Comparison of ENCODE assay signal across 37 cellular contexts in the genomic region with DNA sequence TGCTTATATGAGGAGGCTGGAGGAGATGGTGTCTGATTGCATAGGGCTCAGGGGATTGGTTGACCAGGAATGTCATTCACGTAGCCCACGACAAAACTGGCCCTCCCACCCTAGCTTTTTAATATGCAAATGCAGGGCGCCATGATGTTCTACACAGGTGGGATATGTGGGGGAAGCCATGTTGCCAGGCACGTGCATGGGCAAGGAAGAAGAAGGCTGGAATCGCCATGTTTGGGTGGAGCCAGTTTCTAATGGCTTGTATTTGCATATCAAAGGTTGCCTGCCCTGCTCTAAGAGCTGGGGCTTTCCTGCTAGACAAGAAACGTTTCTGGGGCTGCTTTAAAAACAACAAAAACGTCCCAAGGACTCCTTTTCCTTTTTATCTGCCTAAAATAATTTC. TPM values are rescaled to one million over a fixed set of nuclear protein-coding genes. Genes with fewer than 3 reads are reported as not detected.
"Had no signal": no experiment of that assay in that cellular context is flagged by ENCODE, and none has a peak within 500 bp of the region (broad histone marks: within the 10 kb centered on the region; RNA-seq: fewer than 3 reads in every experiment).

No MANE protein-coding gene starts in this region.

- H3K27me3 ChIP-seq: adrenal gland, body of pancreas, cardiac muscle cell, gastrocnemius medialis, spleen, suprapubic skin, tibial nerve had no signal

- ATAC-seq: body of pancreas; gastrocnemius medialis; left cardiac atrium; left ventricle myocardium superior; mucosa of descending colon; natural killer cell treated with Interleukin-12 subunit alpha and Interleukin-12 subunit beta and Interleukin-15 and Interleukin-18, amount 100 ng/mL, for 72 hours; right cardiac atrium had no signal

- H3K36me3 ChIP-seq: adrenal gland, cardiac muscle cell, gastrocnemius medialis, spleen, suprapubic skin, tibial nerve had no signal

- H3K4me3 ChIP-seq: adrenal gland, body of pancreas, cardiac muscle cell, coronary artery, dorsolateral prefrontal cortex, gastrocnemius medialis, mucosa of descending colon, spleen, suprapubic skin, tibial nerve had no signal

- H3K27ac ChIP-seq: adrenal gland, body of pancreas, cardiac muscle cell, coronary artery, dorsolateral prefrontal cortex, gastrocnemius medialis, spleen, suprapubic skin, tibial nerve had no signal

- H3K9me3 ChIP-seq: adrenal gland, body of pancreas, gastrocnemius medialis, mucosa of descending colon had no signal

- H3K27ac Mint-ChIP-seq: activated naive CD4-positive, alpha-beta T cell treated with anti-CD3 and anti-CD28 coated beads for 36 hours; activated naive CD8-positive, alpha-beta T cell treated with anti-CD3 and anti-CD28 coated beads for 36 hours; activated T-helper 1 cell treated with anti-CD3 and anti-CD28 coated beads, Interleukin-12 subunit alpha, Interleukin-12 subunit beta, Interleukin-2, Interleukin-4 antibody, amounts not matched to agents 30 ng/mL and 10 ng/mL and 1 ng/mL, durations not matched to agents 14 hours and 24 hours and 36 hours; natural killer cell treated with Interleukin-12 subunit alpha and Interleukin-12 subunit beta and Interleukin-15 and Interleukin-18, amount 100 ng/mL, for 72 hours had no signal

- H3K4me1 Mint-ChIP-seq: activated naive CD8-positive, alpha-beta T cell treated with anti-CD3 and anti-CD28 coated beads for 36 hours had no signal

- H3K9me3 Mint-ChIP-seq: activated naive CD4-positive, alpha-beta T cell treated with anti-CD3 and anti-CD28 coated beads for 36 hours; activated naive CD8-positive, alpha-beta T cell treated with anti-CD3 and anti-CD28 coated beads for 36 hours; activated T-helper 1 cell treated with anti-CD3 and anti-CD28 coated beads, Interleukin-12 subunit alpha, Interleukin-12 subunit beta, Interleukin-2, Interleukin-4 antibody, amounts not matched to agents 30 ng/mL and 10 ng/mL and 1 ng/mL, durations not matched to agents 14 hours and 24 hours and 36 hours had no signal

- H3K36me3 Mint-ChIP-seq: activated naive CD8-positive, alpha-beta T cell treated with anti-CD3 and anti-CD28 coated beads for 36 hours; natural killer cell treated with Interleukin-12 subunit alpha and Interleukin-12 subunit beta and Interleukin-15 and Interleukin-18, amount 100 ng/mL, for 72 hours had no signal

- H3K27me3 Mint-ChIP-seq: activated naive CD8-positive, alpha-beta T cell treated with anti-CD3 and anti-CD28 coated beads for 36 hours; natural killer cell treated with Interleukin-12 subunit alpha and Interleukin-12 subunit beta and Interleukin-15 and Interleukin-18, amount 100 ng/mL, for 72 hours had no signal

- DNase-seq: activated CD4-positive, alpha-beta T cell treated with anti-CD3 and anti-CD28 coated beads for 48 hours; activated CD4-positive, alpha-beta T cell treated with anti-CD3 and anti-CD28 coated beads, Interleukin-2, amount 50 U/mL, for 48 hours; activated CD4-positive, CD25-positive, alpha-beta regulatory T cell; activated CD8-positive, alpha-beta memory T cell treated with anti-CD3 and anti-CD28 coated beads, Interleukin-2, amount 50 U/mL, for 4 hours; activated effector memory CD4-positive, alpha-beta T cell treated with anti-CD3 and anti-CD28 coated beads, Interleukin-2, amount 50 U/mL, for 16 hours; activated naive CD4-positive, alpha-beta T cell treated with anti-CD3 and anti-CD28 coated beads for 36 hours; activated naive CD8-positive, alpha-beta T cell treated with anti-CD3 and anti-CD28 coated beads for 36 hours; activated T-cell treated with anti-CD3 and anti-CD28 coated beads, Interleukin-2, amount 50 U/mL, for 1 hour; adrenal gland; aorta; body of pancreas; cerebellar nuclear complex; dorsolateral prefrontal cortex; effector memory CD4-positive, alpha-beta T cell; erythroblast; gastrocnemius medialis; glutamatergic neuron; left cardiac atrium; left ventricle myocardium superior; mucosa of descending colon; posterior cingulate gyrus; right cardiac atrium; spleen; stimulated activated naive CD4-positive, alpha-beta T cell had no signal

- H3K4me3 Mint-ChIP-seq: activated naive CD4-positive, alpha-beta T cell treated with anti-CD3 and anti-CD28 coated beads for 36 hours; activated naive CD8-positive, alpha-beta T cell treated with anti-CD3 and anti-CD28 coated beads for 36 hours; activated T-helper 1 cell treated with anti-CD3 and anti-CD28 coated beads, Interleukin-12 subunit alpha, Interleukin-12 subunit beta, Interleukin-2, Interleukin-4 antibody, amounts not matched to agents 30 ng/mL and 10 ng/mL and 1 ng/mL, durations not matched to agents 14 hours and 24 hours and 36 hours; natural killer cell treated with Interleukin-12 subunit alpha and Interleukin-12 subunit beta and Interleukin-15 and Interleukin-18, amount 100 ng/mL, for 72 hours had no signal

- H3K4me1 ChIP-seq: adrenal gland, body of pancreas, gastrocnemius medialis, spleen, suprapubic skin, tibial nerve had no signal

RNA-seq across cellular contexts. Expression of gene LINC00305, which starts 26.5 kb away (rescaled TPM):
- total RNA-seq: activated CD8-positive, alpha-beta memory T cell treated with anti-CD3 and anti-CD28 coated beads for 36 hours; activated naive CD4-positive, alpha-beta T cell treated with anti-CD3 and anti-CD28 coated beads for 36 hours; activated naive CD8-positive, alpha-beta T cell treated with anti-CD3 and anti-CD28 coated beads for 36 hours; activated T-helper 1 cell treated with anti-CD3 and anti-CD28 coated beads, Interleukin-12 subunit alpha, Interleukin-12 subunit beta, Interleukin-2, Interleukin-4 antibody, amounts not matched to agents 30 ng/mL and 10 ng/mL and 1 ng/mL, durations not matched to agents 14 hours and 24 hours and 36 hours; adrenal gland; aorta; body of pancreas; cardiac muscle cell; dorsolateral prefrontal cortex; gastrocnemius medialis; left cardiac atrium; left ventricle myocardium superior; mesenteric fat pad; mucosa of descending colon; myocyte; natural killer cell treated with Interleukin-12 subunit alpha and Interleukin-12 subunit beta and Interleukin-15 and Interleukin-18, amount 100 ng/mL, for 72 hours; osteoblast; right cardiac atrium; spleen; suprapubic skin; T-helper 2 cell treated with Interferon-gamma antibody and Interleukin-4, amounts not matched to agents 100 ng/mL and 5 ng/mL, for 36 hours; tibial nerve; ureter had no signal
- polyA plus RNA-seq: adrenal gland, aorta, keratinocyte, right cardiac atrium, spleen had no signal
